ENCODE assay signal across 8 cellular contexts in genomic region chr5:113488645-113489184, GRCh38. TPM values are rescaled to one million over a fixed set of nuclear protein-coding genes. Genes with fewer than 3 reads are reported as not detected.
DNase-seq lines count a peak whose midpoint lies in the region; ATAC-seq and TF ChIP-seq lines count a peak whose summit lies in the region.

No MANE protein-coding gene starts in this region.

- no peaks in the 10 kb centered on the region for H3K36me3 ChIP-seq in gastrocnemius medialis

- peaks cover 0 to 12% (median 0%) of the 10 kb centered on the region in 3 donors for H3K9me3 ChIP-seq in gastrocnemius medialis

- no peak for TF ChIP-seq POLR2A in gastrocnemius medialis (IDR thresholded peaks at IDR 0.05)

- H3K4me3 ChIP-seq in gastrocnemius medialis, result peak overlapping the region; percentile 55 to 66 (median 56)

- H3K4me1 Mint-ChIP-seq in T-cell, result peaks cover 10 to 25% (median 20%) of the 10 kb centered on the region in 3 donors

- H3K27me3 Mint-ChIP-seq in T-cell, result peaks cover 65 to 72% of the 10 kb centered on the region in 2 donors

- DNase-seq in T-cell (no peak), Right ventricle myocardium superior (peak; percentile 42), gastrocnemius medialis (no peak), ecto neural progenitor cell (ENCODE audit: low spot score) (no peak), NOMO-1 treated with DMSO at 0.1 percent for 48 hours (lab: John Stamatoyannopoulos, UW; ENCODE audit: unreplicated experiment) (no peak), putamen (ENCODE audit: low spot score) (no peak)

- no peak overlapping the region for H3K27ac Mint-ChIP-seq in T-cell

- peaks cover 11% of the 10 kb centered on the region for H3K36me3 Mint-ChIP-seq in T-cell

- CTCF ChIA-PET in T-cell (lab: Charles Lee), result no interaction called here

- peaks cover 7 to 20% (median 9%) of the 10 kb centered on the region in 3 donors for H3K9me3 Mint-ChIP-seq in T-cell

- intact Hi-C loops in Right ventricle myocardium superior (cut with DNase I), result no loop called here
- intact Hi-C loops in gastrocnemius medialis (cut with DNase I; ENCODE audit: low total_unique reads), result no loop called here

- TF ChIP-seq CTCF in gastrocnemius medialis (IDR thresholded peaks at IDR 0.05 in 4 of 5, conservative IDR thresholded peaks at IDR 0.05 in 1 of 5), result no peak

- in situ Hi-C loops in gastrocnemius medialis (cut with MboI; ENCODE audit: low sequenced_read_pairs in 4 of 4), result no loop called here

- POLR2A ChIA-PET in T-cell (lab: Charles Lee), result no interaction called here

- peak overlapping the region; percentile 68 to 82 (median 72) for H3K4me3 Mint-ChIP-seq in T-cell

- peaks cover 26 to 48% (median 29%) of the 10 kb centered on the region in 3 donors for H3K27me3 ChIP-seq in gastrocnemius medialis

- H3K27ac ChIP-seq in gastrocnemius medialis, result no peak overlapping the region

- ATAC-seq in GM21717 (IDR thresholded peaks at IDR 0.05; ENCODE audit: unreplicated experiment) (peak; percentile 10), T-cell (replicated peaks in 1 of 4) (peak in 3 of 4 experiments; percentile 14 to 38 (median 30)), Right ventricle myocardium superior (ENCODE audit: poor library complexity) (peak; percentile 35), gastrocnemius medialis (peak; percentile 17 to 20), GM19455 (IDR thresholded peaks at IDR 0.05; ENCODE audit: unreplicated experiment) (no peak)

- H3K4me1 ChIP-seq in gastrocnemius medialis, result peaks cover 8 to 9% of the 10 kb centered on the region in 2 donors

RNA-seq across cellular contexts. Expression of gene MCC, which starts 0.5 kb away (rescaled TPM):
- 1 to 10 TPM; 2.6 to 8.3 (median 6.3) TPM for total RNA-seq in T-cell
- total RNA-seq in Right ventricle myocardium superior, result 29.4 TPM
- total RNA-seq in gastrocnemius medialis, result 10 to 100 TPM in 2 of 4 donors, 1 to 10 TPM in 2; 6.8 to 11.9 (median 9.0) TPM

RNA-seq across cellular contexts. Expression of gene YTHDC2, which starts 24.8 kb away (rescaled TPM):
- total RNA-seq in T-cell (10 to 100 TPM; 31.5 to 52.0 (median 38.2) TPM), Right ventricle myocardium superior (12.9 TPM), gastrocnemius medialis (10 to 100 TPM in 3 of 4 donors, 1 to 10 TPM in 1; 9.0 to 22.7 (median 15.3) TPM)

RNA-seq across cellular contexts. Expression of gene TSSK1B, which starts 53.9 kb away (rescaled TPM):
- total RNA-seq in T-cell, result not detected
- not detected for total RNA-seq in Right ventricle myocardium superior
- total RNA-seq in gastrocnemius medialis, result not detected
